9 cellular contexts compared by ENCODE assay signal in genomic region chr17:76909971-76910760, GRCh38. TPM values are rescaled to one million over a fixed set of nuclear protein-coding genes. Genes with fewer than 3 reads are reported as not detected.
DNase-seq lines count a peak whose midpoint lies in the region; ATAC-seq and TF ChIP-seq lines count a peak whose summit lies in the region.
"Had no signal": no experiment of that assay in that cellular context is flagged by ENCODE, and none has a peak within 500 bp of the region (broad histone marks: within the 10 kb centered on the region; RNA-seq: fewer than 3 reads in every experiment).

No MANE protein-coding gene starts in this region.

- no peak overlapping the region for H3K27ac ChIP-seq in mammary epithelial cell (ENCODE audit: insufficient read depth, low read depth, low read length)
- no peak overlapping the region for H3K27ac ChIP-seq in mesendoderm (ENCODE audit: low read depth, low read length)

- no peak overlapping the region for H2BK5ac ChIP-seq in mesendoderm (ENCODE audit: low read length)

- H3K4me3 ChIP-seq in mammary epithelial cell (replicated peaks in 1 of 3; ENCODE audit: insufficient read depth in 1 of 3, low read depth in 2 of 3, low read length in 3 of 3) (no peak overlapping the region), mesendoderm (ENCODE audit: low read length) (no peak overlapping the region)

- in situ Hi-C loops in mammary epithelial cell (cut with MboI; ENCODE audit: low sequenced_read_pairs in 2 of 2) = no loop called here

- no peak for TF ChIP-seq CTCF in GM10266 (IDR thresholded peaks at IDR 0.05; ENCODE audit: control insufficient read depth, insufficient read depth, low read depth, missing control alignments)
- no peak for TF ChIP-seq CTCF in mammary epithelial cell (conservative IDR thresholded peaks at IDR 0.05 in 1 of 2, IDR thresholded peaks at IDR 0.05 in 1 of 2; ENCODE audit: extremely low read depth in 1 of 2, insufficient read depth in 1 of 2, low read depth in 1 of 2, low read length in 2 of 2)

- peak; percentile 63 for DNase-seq in GM10266 (ENCODE audit: extremely low spot score)
- peak; percentile 44 for DNase-seq in mammary epithelial cell
- peak; percentile 86 for DNase-seq in mesendoderm

- H2BK15ac ChIP-seq in mesendoderm (replicated peaks; ENCODE audit: low read depth) = no peak overlapping the region

- no peaks in the 10 kb centered on the region for H3K79me2 ChIP-seq in mammary epithelial cell (ENCODE audit: insufficient read depth, low read length)
- no peaks in the 10 kb centered on the region for H3K79me2 ChIP-seq in mesendoderm (ENCODE audit: control insufficient read depth, insufficient read depth, low read length)

- no peak overlapping the region for H3K23ac ChIP-seq in mesendoderm (ENCODE audit: low read length)

- no peak overlapping the region for H2AK5ac ChIP-seq in mesendoderm (ENCODE audit: low read length)

- no TSS peak for BruUV-seq in mammary epithelial cell (replicated peaks; lab: Mats Ljungman, UMichigan)

- no peak overlapping the region for H2BK120ac ChIP-seq in mesendoderm (ENCODE audit: low read depth, low read length)

- H3K79me1 ChIP-seq in mesendoderm (ENCODE audit: low read length) = no peaks in the 10 kb centered on the region

- H3K4me1 ChIP-seq in mammary epithelial cell (ENCODE audit: insufficient read depth, low read length) = no peaks in the 10 kb centered on the region
- H3K4me1 ChIP-seq in mesendoderm (ENCODE audit: control insufficient read depth, low read depth, low read length) = no peaks in the 10 kb centered on the region

- H4K20me1 ChIP-seq in mammary epithelial cell (ENCODE audit: insufficient read depth, low read length) = no peaks in the 10 kb centered on the region

- H3K36me3 ChIP-seq in mammary epithelial cell (ENCODE audit: insufficient read depth, low read length) = no peaks in the 10 kb centered on the region
- H3K36me3 ChIP-seq in mesendoderm (ENCODE audit: control insufficient read depth, insufficient read depth, low read length) = no peaks in the 10 kb centered on the region

- H3K27me3 ChIP-seq in mammary epithelial cell (ENCODE audit: insufficient read depth, low read length) (no peaks in the 10 kb centered on the region), mesendoderm (ENCODE audit: insufficient read depth, low read length, poor library complexity) (no peaks in the 10 kb centered on the region)

- H4K5ac ChIP-seq in mesendoderm (ENCODE audit: low read length) = no peak overlapping the region

- H2AFZ ChIP-seq in mammary epithelial cell (ENCODE audit: low read depth, low read length) = no peak overlapping the region

- H3K9me3 ChIP-seq in mammary epithelial cell (replicated peaks; ENCODE audit: insufficient read depth, low read length) = no peaks in the 10 kb centered on the region

- no peak overlapping the region for H3K56ac ChIP-seq in mesendoderm (ENCODE audit: low read length)

- no peak overlapping the region for H3K4ac ChIP-seq in mesendoderm (ENCODE audit: low read depth, low read length)

- H3K4me2 ChIP-seq in mammary epithelial cell (ENCODE audit: insufficient read depth, low read depth, low read length) (no peak overlapping the region), mesendoderm (ENCODE audit: low read length) (no peak overlapping the region)

- no peak overlapping the region for H3K9ac ChIP-seq in mammary epithelial cell (ENCODE audit: insufficient read depth, low read length)
- no peak overlapping the region for H3K9ac ChIP-seq in mesendoderm (ENCODE audit: low read length)

- CTCF ChIA-PET in mammary epithelial cell (lab: Charles Lee; ENCODE audit: low non-redundant PET) = no interaction called here

- dilution Hi-C loops in mammary epithelial cell (cut with HindIII; ENCODE audit: low sequenced_read_pairs) = loop anchor here (5.0 kb wide), 2 partner anchors 53 to 82 kb away; no protein-coding TSS in a partner anchor

- H4K8ac ChIP-seq in mesendoderm (ENCODE audit: low read depth, low read length) = no peak overlapping the region

- 36% methylated on average over 9 of the region's 13 CpGs for WGBS in mammary epithelial cell (ENCODE audit: low coverage, missing lambda C conversion rate)
- WGBS in mesendoderm (ENCODE audit: extremely low coverage, insufficient coverage, low lambda C conversion rate) = no CpG with 5 or more reads among the region's 13 CpGs

- no peak overlapping the region for H3K18ac ChIP-seq in mesendoderm (ENCODE audit: low read length)

- no peak for ATAC-seq in HG03342 (IDR thresholded peaks at IDR 0.05; ENCODE audit: unreplicated experiment)
- no peak for ATAC-seq in HG02678 (IDR thresholded peaks at IDR 0.05; ENCODE audit: unreplicated experiment)
- no peak for ATAC-seq in GM18868 (IDR thresholded peaks at IDR 0.05; ENCODE audit: unreplicated experiment)
- no peak for ATAC-seq in GM18870 (IDR thresholded peaks at IDR 0.05; ENCODE audit: unreplicated experiment)

- intact Hi-C loops in mammary epithelial cell (cut with micrococcal nuclease) = no loop called here

TF ChIP-seq in PFSK-1, 5 proteins besides CTCF, POLR2A, EP300 and RAD21:
- TF ChIP-seq FOXP2 (optimal IDR thresholded peaks at IDR 0.05; ENCODE audit: borderline replicate concordance, extremely low read depth, extremely low read length, insufficient read depth) = no peak
- no peak for TF ChIP-seq POLR2AphosphoS5 (IDR thresholded peaks at IDR 0.05; ENCODE audit: low read depth, low read length)
- no peak for TF ChIP-seq TAF1 (IDR thresholded peaks at IDR 0.05; ENCODE audit: borderline replicate concordance, insufficient read depth, low read length)
- no peak for TF ChIP-seq SIN3A (IDR thresholded peaks at IDR 0.05; ENCODE audit: borderline replicate concordance, insufficient read depth, low read length)
- TF ChIP-seq REST (IDR thresholded peaks at IDR 0.05; ENCODE audit: insufficient read depth in 1 of 2, low read depth in 2 of 2, low read length in 2 of 2) = peak; percentile 95 to 97
TF ChIP-seq in PFSK-1: peak in this region for 1.

RNA-seq across cellular contexts. Expression of gene MGAT5B, which starts 42.0 kb away (rescaled TPM):
- 25.2 TPM for polyA plus RNA-seq in PFSK-1 (2012; ENCODE audit: insufficient read length, low read depth)
- 1 to 10 TPM in 1 of 2 donors, under 1 TPM in 1; 0.89 to 1.3 TPM for total RNA-seq in mammary epithelial cell
- 1.8 TPM for polyA plus RNA-seq in mammary epithelial cell
- polyA minus RNA-seq in mammary epithelial cell = 3.5 TPM
- polyA plus RNA-seq in mesendoderm (2013, experiment 1 of 2) = 3.7 TPM
- polyA plus RNA-seq in mesendoderm (2013, experiment 2 of 2) = 3.9 TPM
- total RNA-seq: skeletal muscle tissue had no signal
